Comparison of ENCODE assay signal across 30 cellular contexts in genomic region chr7:55776196-55776595, GRCh38.
"Had no signal": no experiment of that assay in that cellular context is flagged by ENCODE, and none has a peak within 500 bp of the region (broad histone marks: within the 10 kb centered on the region; RNA-seq: fewer than 3 reads in every experiment).

No MANE protein-coding gene starts in this region.

- DNase-seq: Karpas-422, KBM-7, MM.1S, MV-4-11, NCI-H1092, NCI-H1105, NCI-H1417 treated with DMSO at 0.1 percent for 48 hours, NCI-H1436 treated with DMSO at 0.1 percent for 48 hours, NCI-H187, NCI-H1930, NCI-H2029 treated with DMSO at 0.1 percent for 48 hours, NCI-H2081 treated with DMSO at 0.1 percent for 48 hours, NCI-H2107, NCI-H2171, NCI-H226, NCI-H446 treated with DMSO at 0.1 percent for 48 hours, NCI-H510A, NCI-H524, NCI-H526, NCI-H69, NCI-H748 treated with DMSO at 0.1 percent for 48 hours, NCI-H82, PC-9, Right ventricle myocardium superior, SHP77 treated with DMSO at 0.1 percent for 48 hours, SK-N-SH, SW 1271 had no signal

- H3K9ac ChIP-seq: KMS-11, SK-N-SH had no signal

- H3K27ac ChIP-seq: KMS-11, PC-9, SJSA1 had no signal

- H3K4me2 ChIP-seq: KMS-11, PC-9, SK-N-SH had no signal

- H2AFZ ChIP-seq: PC-9 had no signal

- H3K9me3 ChIP-seq: SJSA1, SK-N-SH had no signal

- ATAC-seq: Panc1 had no signal

- H3K4me3 ChIP-seq: PC-9, SJSA1 had no signal

- H3K36me3 ChIP-seq: SJSA1 had no signal

- H3K4me1 ChIP-seq: SJSA1 had no signal

- H3K27me3 ChIP-seq: SJSA1 had no signal
